In genomic region chr3:194572131-194572789, GRCh38 we compare ENCODE assay signal across 9 cellular contexts.
DNase-seq lines count a peak whose midpoint lies in the region; ATAC-seq and TF ChIP-seq lines count a peak whose summit lies in the region.
"Had no signal": no experiment of that assay in that cellular context is flagged by ENCODE, and none has a peak within 500 bp of the region (broad histone marks: within the 10 kb centered on the region; RNA-seq: fewer than 3 reads in every experiment).

No MANE protein-coding gene starts in this region.

- peak overlapping the region; percentile 64 for H3K9ac ChIP-seq in IMR-90 (ENCODE audit: low read depth, low read length)

- peak overlapping the region; percentile 24 for H3K4me2 ChIP-seq in IMR-90 (ENCODE audit: low read depth, low read length)

- in situ Hi-C loops in IMR-90 (cut with MboI; ENCODE audit: low sequenced_read_pairs), result no loop called here

- H3K79me1 ChIP-seq in IMR-90 (ENCODE audit: low read depth in 1 of 2, low read length in 2 of 2), result peaks cover 0 to 33% of the 10 kb centered on the region in 2 experiments; a peak in 2 of 4 replicates

- H4K8ac ChIP-seq in IMR-90 (ENCODE audit: low read depth in 2 of 2, low read length in 2 of 2), result peak overlapping the region; percentile 90 to 99

- H3K27ac ChIP-seq in IMR-90 (ENCODE audit: insufficient read depth, low read length) (peak overlapping the region; percentile 93), lower lobe of right lung (no peak overlapping the region), upper lobe of right lung (peak overlapping the region; percentile 24)

- H3K4ac ChIP-seq in IMR-90 (ENCODE audit: low read depth, low read length), result peak overlapping the region; percentile 99

- no peak for TF ChIP-seq CTCF in IMR-90 (conservative IDR thresholded peaks at IDR 0.05; ENCODE audit: low read depth, low read length)
- no peak for TF ChIP-seq CTCF in lower lobe of right lung (IDR thresholded peaks at IDR 0.05)
- TF ChIP-seq CTCF in upper lobe of right lung (IDR thresholded peaks at IDR 0.05), result no peak

- CTCF ChIA-PET in IMR-90 (lab: Yijun Ruan, JAX), result interaction anchor here (1.6 to 2.6 kb wide), 2 partner anchors 93 to 100 kb away, joined by 5 to 8 read pairs; no protein-coding TSS in a partner anchor

- H4K91ac ChIP-seq in IMR-90 (ENCODE audit: insufficient read depth, low read depth, low read length), result peak overlapping the region; percentile 97

- peak; percentile 50; the same call in 1 of the 2 replicates for TF ChIP-seq POLR2A in IMR-90 (IDR thresholded peaks at IDR 0.05; ENCODE audit: low read depth, low read length)

- H2BK120ac ChIP-seq in IMR-90 (ENCODE audit: low read depth, low read length), result peak overlapping the region; percentile 100

- peak overlapping the region; percentile 100 for H3K14ac ChIP-seq in IMR-90 (replicated peaks; ENCODE audit: low read depth, low read length)

- H2AFZ ChIP-seq in IMR-90 (replicated peaks; ENCODE audit: low read length, poor library complexity), result peak overlapping the region; percentile 90

- peak overlapping the region; percentile 99 for H2BK20ac ChIP-seq in IMR-90 (ENCODE audit: low read depth, low read length)

- H3K27me3 ChIP-seq in IMR-90 (ENCODE audit: control insufficient read depth, insufficient read depth, low read length) (no peaks in the 10 kb centered on the region), lower lobe of right lung (ENCODE audit: low read depth) (no peaks in the 10 kb centered on the region), upper lobe of right lung (no peaks in the 10 kb centered on the region)

- H3K4me3 ChIP-seq in IMR-90 (ENCODE audit: insufficient read depth, low read depth, low read length) (no peak overlapping the region), lower lobe of right lung (no peak overlapping the region), upper lobe of right lung (no peak overlapping the region)

- peak overlapping the region; percentile 78 for H3K56ac ChIP-seq in IMR-90 (ENCODE audit: extremely low read depth, insufficient read depth, low read length)

- peak overlapping the region; percentile 92 for H2BK15ac ChIP-seq in IMR-90 (ENCODE audit: low read depth, low read length)

- H4K5ac ChIP-seq in IMR-90 (ENCODE audit: low read depth, low read length), result peak overlapping the region; percentile 96

- H3K23ac ChIP-seq in IMR-90 (ENCODE audit: low read depth, low read length), result peak overlapping the region; percentile 98

- H3K4me1 ChIP-seq in IMR-90 (ENCODE audit: control insufficient read depth, insufficient read depth, low read length), result peaks cover 28% of the 10 kb centered on the region
- H3K4me1 ChIP-seq in lower lobe of right lung, result peaks cover 30% of the 10 kb centered on the region
- peaks cover 18% of the 10 kb centered on the region for H3K4me1 ChIP-seq in upper lobe of right lung

- peak; percentile 62 for ATAC-seq in IMR-90 (ENCODE audit: low read depth)
- ATAC-seq in lower lobe of right lung, result peak; percentile 34 to 65
- ATAC-seq in upper lobe of right lung, result peak; percentile 72
- no peak for ATAC-seq in HG03442 (IDR thresholded peaks at IDR 0.05; ENCODE audit: unreplicated experiment)

- H2AK5ac ChIP-seq in IMR-90 (ENCODE audit: low read depth, low read length), result peak overlapping the region; percentile 98

- DNase-seq in IMR-90 (peak; percentile 97), dedifferentiated amniotic fluid mesenchymal stem cell (ENCODE audit: extremely low spot score) (peak; percentile 86), lower lobe of right lung (no peak), upper lobe of right lung (peak; percentile 74), T-helper 9 cell (no peak)
- no peak for DNase-seq in stimulated activated CD4-positive, alpha-beta T cell treated with anti-CD3 and anti-CD28 coated beads, Interleukin-4, amount 100 ng/mL, for 4 hours
- no peak for DNase-seq in activated CD4-positive, alpha-beta T cell treated with anti-CD3 and anti-CD28 coated beads for 4 hours
- DNase-seq: KBM-7 had no signal

- no peaks in the 10 kb centered on the region for H4K20me1 ChIP-seq in IMR-90 (ENCODE audit: insufficient read depth, low read length)

- H2BK5ac ChIP-seq in IMR-90 (ENCODE audit: low read depth, low read length, poor library complexity, severe bottlenecking), result peak overlapping the region; percentile 89

- H2AK9ac ChIP-seq in IMR-90 (replicated peaks; ENCODE audit: low read depth, low read length, poor library complexity), result peak overlapping the region; percentile 95

- no TSS peak for BruUV-seq in IMR-90 (replicated peaks; lab: Mats Ljungman, UMichigan)

- 20% methylated on average over 1 of the region's 18 CpGs; no CpG with 5 or more reads in 1 of the 2 experiments for WGBS in IMR-90 (ENCODE audit: extremely low coverage in 2 of 2, insufficient read length in 1 of 2), 2 experiments

- intact Hi-C loops in IMR-90 (cut with micrococcal nuclease), result loop anchor here (2.0 kb wide), 1 partner anchor 87 kb away; no protein-coding TSS in a partner anchor
- intact Hi-C loops in lower lobe of right lung (cut with DNase I), result no loop called here
- intact Hi-C loops in upper lobe of right lung (cut with DNase I), result no loop called here

- POLR2A ChIA-PET in IMR-90 (lab: Charles Lee; ENCODE audit: unreplicated experiment), result no interaction called here

- H3K36me3 ChIP-seq in IMR-90 (ENCODE audit: control insufficient read depth, insufficient read depth, low read length), result no peaks in the 10 kb centered on the region
- H3K36me3 ChIP-seq in lower lobe of right lung, result no peaks in the 10 kb centered on the region
- no peaks in the 10 kb centered on the region for H3K36me3 ChIP-seq in upper lobe of right lung

- dilution Hi-C loops in IMR-90 (cut with HindIII; ENCODE audit: low sequenced_read_pairs, unreplicated experiment), result no loop called here

- TF ChIP-seq RAD21 in IMR-90 (IDR thresholded peaks at IDR 0.05; ENCODE audit: low read length), result peak; percentile 22; the same call in 1 of the 2 replicates

- peaks cover 29% of the 10 kb centered on the region for H3K9me1 ChIP-seq in IMR-90 (ENCODE audit: insufficient read depth, low read length)

- peaks cover 1% of the 10 kb centered on the region; the same call in 1 of the 2 replicates for H3K9me3 ChIP-seq in IMR-90 (ENCODE audit: control insufficient read depth, insufficient read depth, low read length)
- H3K9me3 ChIP-seq in lower lobe of right lung, result no peaks in the 10 kb centered on the region
- H3K9me3 ChIP-seq in upper lobe of right lung, result no peaks in the 10 kb centered on the region

- peak overlapping the region; percentile 97 for H3K18ac ChIP-seq in IMR-90 (ENCODE audit: low read depth, low read length)

TF ChIP-seq in IMR-90, 13 proteins besides CTCF, POLR2A, EP300 and RAD21:
- TF ChIP-seq MAZ (IDR thresholded peaks at IDR 0.05; ENCODE audit: borderline replicate concordance, low read depth, low read length) (no peak; the same call in none of the 2 replicates), NFE2L2 (IDR thresholded peaks at IDR 0.05; ENCODE audit: low read depth, low read length) (peak; percentile 80), ELK1 (IDR thresholded peaks at IDR 0.05; ENCODE audit: borderline replicate concordance, low read depth, low read length) (no peak), RFX5 (IDR thresholded peaks at IDR 0.05; ENCODE audit: low read depth, low read length) (peak; percentile 21; the same call in 1 of the 2 replicates), USF2 (IDR thresholded peaks at IDR 0.05; ENCODE audit: low read depth, low read length) (peak; percentile 82), CEBPB (IDR thresholded peaks at IDR 0.05; ENCODE audit: low read depth, low read length) (peak; percentile 97), MXI1 (IDR thresholded peaks at IDR 0.05; ENCODE audit: borderline replicate concordance, low read depth, low read length) (0 out of 2 replicates have a peak, but pooled peaks have one; percentile 42), MAFK (IDR thresholded peaks at IDR 0.05; ENCODE audit: low read depth, low read length) (peak; percentile 46; the same call in 1 of the 2 replicates), RCOR1 (IDR thresholded peaks at IDR 0.05; ENCODE audit: insufficient replicate concordance, low read length) (no peak), FOS (IDR thresholded peaks at IDR 0.05; ENCODE audit: low read depth, low read length) (peak; percentile 90), CHD1 (IDR thresholded peaks at IDR 0.05; ENCODE audit: low read depth, low read length) (no peak), BHLHE40 (IDR thresholded peaks at IDR 0.05; ENCODE audit: low read depth, low read length) (peak; percentile 100), SMC3 (IDR thresholded peaks at IDR 0.05; ENCODE audit: low read depth, low read length) (peak; percentile 5; the same call in 1 of the 2 replicates)

Comparison
In these comparisons a context has a peak if more than half of its experiments do, and no peak if none do; other contexts are left out.
1. DNase-seq: peak in IMR-90 (single experiment), dedifferentiated amniotic fluid mesenchymal stem cell (single experiment) and upper lobe of right lung (single experiment); none in lower lobe of right lung (single experiment), stimulated activated CD4-positive, alpha-beta T cell treated with anti-CD3 and anti-CD28 coated beads, Interleukin-4, amount 100 ng/mL, for 4 hours (0 of 2), T-helper 9 cell (single experiment) and activated CD4-positive, alpha-beta T cell treated with anti-CD3 and anti-CD28 coated beads for 4 hours (0 of 2).